In the genomic region with DNA sequence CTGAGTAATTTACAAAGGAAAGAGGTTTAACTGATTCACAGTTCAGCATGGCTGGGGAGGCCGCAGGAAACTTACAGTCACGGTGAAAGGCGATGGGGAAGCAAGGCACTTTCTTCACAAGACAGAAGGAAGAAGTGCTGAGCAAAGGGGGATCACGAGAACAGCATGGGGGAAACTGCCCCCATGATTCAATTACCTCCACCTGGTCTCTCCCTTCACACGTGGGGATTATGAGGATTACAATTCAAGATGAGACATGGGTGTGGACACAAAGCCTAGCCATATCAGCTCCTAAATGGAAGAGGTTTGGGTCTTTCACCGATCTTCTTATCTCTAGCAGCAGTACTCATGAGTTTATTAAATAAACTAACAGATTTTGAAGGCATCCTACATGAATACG, we compare ENCODE assay signal across 30 cellular contexts.
"Had no signal": no experiment of that assay in that cellular context is flagged by ENCODE, and none has a peak within 500 bp of the region (broad histone marks: within the 10 kb centered on the region; RNA-seq: fewer than 3 reads in every experiment).

No MANE protein-coding gene starts in this region.

- H3K79me2 ChIP-seq: parathyroid adenoma had no signal

- FAIRE-seq: colon, small intestine had no signal

- H3K4me1 ChIP-seq: adrenal gland, body of pancreas, left lung, lower lobe of right lung, psoas muscle, sigmoid colon, thyroid gland, upper lobe of left lung, vagina had no signal

- H3K4me3 ChIP-seq: adrenal gland, body of pancreas, left lung, lower lobe of right lung, neural progenitor cell, psoas muscle, sigmoid colon, thyroid gland, upper lobe of left lung, vagina had no signal

- H3K4me3 Mint-ChIP-seq: activated naive CD4-positive, alpha-beta T cell treated with anti-CD3 and anti-CD28 coated beads for 36 hours; activated naive CD8-positive, alpha-beta T cell treated with anti-CD3 and anti-CD28 coated beads for 36 hours; activated T-cell treated with anti-CD3 and anti-CD28 coated beads, Interleukin-2, amount 50 U/mL, for 72 hours; natural killer cell; neural progenitor cell; stimulated activated memory B cell treated with anti-CD40 and anti-IgM and Interleukin-4, amounts not matched to agents 10 μg/mL and 1 μg/mL and 100 μg/mL, for 72 hours had no signal

- H2AFZ ChIP-seq: neural progenitor cell, parathyroid adenoma had no signal

- H3K4me1 Mint-ChIP-seq: natural killer cell; stimulated activated memory B cell treated with anti-CD40 and anti-IgM and Interleukin-4, amounts not matched to agents 10 μg/mL and 1 μg/mL and 100 μg/mL, for 72 hours had no signal

- H3K27ac Mint-ChIP-seq: activated naive CD4-positive, alpha-beta T cell treated with anti-CD3 and anti-CD28 coated beads for 36 hours; activated T-cell treated with anti-CD3 and anti-CD28 coated beads, Interleukin-2, amount 50 U/mL, for 72 hours; natural killer cell; neural progenitor cell; stimulated activated memory B cell treated with anti-CD40 and anti-IgM and Interleukin-4, amounts not matched to agents 10 μg/mL and 1 μg/mL and 100 μg/mL, for 72 hours had no signal

- DNase-seq: activated CD4-positive, alpha-beta T cell treated with anti-CD3 and anti-CD28 coated beads for 1 hour; activated effector memory CD4-positive, alpha-beta T cell treated with anti-CD3 and anti-CD28 coated beads, Interleukin-2, amount 50 U/mL, for 16 hours; activated naive CD4-positive, alpha-beta T cell treated with anti-CD3 and anti-CD28 coated beads for 36 hours; activated naive CD8-positive, alpha-beta T cell treated with anti-CD3 and anti-CD28 coated beads for 36 hours; activated T-cell treated with anti-CD3 and anti-CD28 coated beads for 4 hours; activated T-cell treated with anti-CD3 and anti-CD28 coated beads, Interleukin-2, amount 50 U/mL, for 72 hours; aorta; body of pancreas; dermis blood vessel endothelial cell; effector CD8-positive, alpha-beta T cell; left lung; lower lobe of right lung; mesenchymal stem cell; natural killer cell; occipital lobe; psoas muscle; sigmoid colon; small intestine; stimulated activated CD4-positive, alpha-beta T cell treated with anti-CD3 and anti-CD28 coated beads, Interleukin-4, amount 100 ng/mL, for 24 hours; stimulated activated naive CD8-positive, alpha-beta T cell treated with anti-CD3 and anti-CD28 coated beads, Interleukin-15, amount 100 ng/mL, for 72 hours; substantia nigra; T-helper 9 cell; thyroid gland; upper lobe of left lung had no signal

- H3K9ac ChIP-seq: neural progenitor cell, parathyroid adenoma had no signal

- H3K36me3 ChIP-seq: adrenal gland, left lung, lower lobe of right lung, neural progenitor cell, sigmoid colon, thyroid gland, upper lobe of left lung, vagina had no signal

- H3K27me3 Mint-ChIP-seq: activated naive CD8-positive, alpha-beta T cell treated with anti-CD3 and anti-CD28 coated beads for 36 hours; stimulated activated memory B cell treated with anti-CD40 and anti-IgM and Interleukin-4, amounts not matched to agents 10 μg/mL and 1 μg/mL and 100 μg/mL, for 72 hours; stimulated activated naive CD8-positive, alpha-beta T cell treated with anti-CD3 and anti-CD28 coated beads, Interleukin-15, amount 100 ng/mL, for 72 hours had no signal

- H3K36me3 Mint-ChIP-seq: natural killer cell, neural progenitor cell had no signal

- H3K4me2 ChIP-seq: neural progenitor cell had no signal

- H3K9me3 ChIP-seq: adrenal gland, body of pancreas, left lung, lower lobe of right lung, psoas muscle, sigmoid colon, thyroid gland, upper lobe of left lung, vagina had no signal

- H3K9me3 Mint-ChIP-seq: activated naive CD4-positive, alpha-beta T cell treated with anti-CD3 and anti-CD28 coated beads for 36 hours; natural killer cell; stimulated activated memory B cell treated with anti-CD40 and anti-IgM and Interleukin-4, amounts not matched to agents 10 μg/mL and 1 μg/mL and 100 μg/mL, for 72 hours; stimulated activated naive CD8-positive, alpha-beta T cell treated with anti-CD3 and anti-CD28 coated beads, Interleukin-15, amount 100 ng/mL, for 72 hours had no signal

- H3K27me3 ChIP-seq: adrenal gland, body of pancreas, left lung, neural progenitor cell, sigmoid colon, thyroid gland, upper lobe of left lung, vagina had no signal

- H3K27ac ChIP-seq: adrenal gland, body of pancreas, left lung, lower lobe of right lung, neural progenitor cell, parathyroid adenoma, psoas muscle, sigmoid colon, thyroid gland, upper lobe of left lung, vagina had no signal

- ATAC-seq: activated T-cell treated with anti-CD3 and anti-CD28 coated beads, Interleukin-2, amount 50 U/mL, for 72 hours; body of pancreas; left lung; lower lobe of right lung; natural killer cell; psoas muscle; stimulated activated memory B cell treated with anti-CD40 and anti-IgM and Interleukin-4, amounts not matched to agents 10 μg/mL and 1 μg/mL and 100 μg/mL, for 72 hours; stimulated activated naive CD8-positive, alpha-beta T cell treated with anti-CD3 and anti-CD28 coated beads, Interleukin-15, amount 100 ng/mL, for 72 hours had no signal
